In genomic region chr5:181205402-181205734, GRCh38 we compare ENCODE assay signal across 6 cellular contexts. TPM values are rescaled to one million over a fixed set of nuclear protein-coding genes. Genes with fewer than 3 reads are reported as not detected.
DNase-seq lines count a peak whose midpoint lies in the region; ATAC-seq and TF ChIP-seq lines count a peak whose summit lies in the region.

No MANE protein-coding gene starts in this region.

- peaks cover 61% of the 10 kb centered on the region for H3K27me3 ChIP-seq in HUES64 (ENCODE audit: insufficient read depth, low read length)
- H3K27me3 ChIP-seq in dorsolateral prefrontal cortex: no peaks in the 10 kb centered on the region
- peaks cover 31% of the 10 kb centered on the region for H3K27me3 ChIP-seq in trophoblast cell (ENCODE audit: insufficient read depth, low read length)

- H4K8ac ChIP-seq in trophoblast cell (ENCODE audit: low read depth, low read length): no peak overlapping the region

- H4K91ac ChIP-seq in trophoblast cell (ENCODE audit: low read depth, low read length): no peak overlapping the region

- H3K79me1 ChIP-seq in trophoblast cell (ENCODE audit: low read length): no peaks in the 10 kb centered on the region

- H3K4me3 ChIP-seq in HUES64 (ENCODE audit: low read length) (peak overlapping the region; percentile 62), dorsolateral prefrontal cortex (peak overlapping the region; percentile 49 to 80 (median 69)), trophoblast cell (ENCODE audit: low read depth, low read length) (peak overlapping the region; percentile 66)

- 3% methylated on average over 26 of the region's 26 CpGs for WGBS in HUES64
- WGBS in trophoblast cell (ENCODE audit: extremely low coverage, insufficient coverage, insufficient read length): no CpG with 5 or more reads among the region's 26 CpGs

- no peak overlapping the region for H3K18ac ChIP-seq in trophoblast cell (ENCODE audit: low read length)

- H3K27ac ChIP-seq in HUES64 (ENCODE audit: low read depth, low read length): no peak overlapping the region
- peak overlapping the region in 29 of 59 donors; percentile 14 to 76 (median 52) for H3K27ac ChIP-seq in dorsolateral prefrontal cortex
- H3K27ac ChIP-seq in trophoblast cell (ENCODE audit: low read depth, low read length): no peak overlapping the region

- intact Hi-C loops in dorsolateral prefrontal cortex (cut with DNase I): no loop called here

- no peak overlapping the region for H3K4ac ChIP-seq in trophoblast cell (ENCODE audit: low read depth, low read length)

- H3K9me3 ChIP-seq in HUES64 (ENCODE audit: insufficient read depth, low read depth, low read length) (no peaks in the 10 kb centered on the region), trophoblast cell (ENCODE audit: insufficient read depth, low read depth, low read length) (peaks cover 3% of the 10 kb centered on the region)

- no peak overlapping the region for H2BK120ac ChIP-seq in trophoblast cell (ENCODE audit: insufficient read depth, low read length, poor library complexity)

- H4K12ac ChIP-seq in trophoblast cell (ENCODE audit: low read depth, low read length): no peak overlapping the region

- H3K4me1 ChIP-seq in HUES64 (ENCODE audit: insufficient read depth, low read length) (peaks cover 2% of the 10 kb centered on the region; the same call in 1 of the 2 replicates), trophoblast cell (ENCODE audit: control insufficient read depth in 1 of 2, insufficient read depth in 2 of 2, low read length in 2 of 2) (peaks cover 14 to 24% of the 10 kb centered on the region in 2 experiments)

- peak overlapping the region; percentile 69 for H3K4me2 ChIP-seq in trophoblast cell (ENCODE audit: low read length)

- DNase-seq in dorsolateral prefrontal cortex: no peak
- no peak for DNase-seq in trophoblast cell
- DNase-seq in midbrain (lab: John Stamatoyannopoulos, UW): no peak
- DNase-seq in NCI-H1436 treated with DMSO at 0.1 percent for 48 hours (lab: John Stamatoyannopoulos, UW): no peak

- H2AFZ ChIP-seq in trophoblast cell (ENCODE audit: insufficient read depth, low read length, poor library complexity): no peak overlapping the region

- no peak for TF ChIP-seq CTCF in dorsolateral prefrontal cortex (IDR thresholded peaks at IDR 0.05 in 54 of 56, conservative IDR thresholded peaks at IDR 0.05 in 2 of 56; ENCODE audit: low read depth in 1 of 56, partially characterized antibody in 56 of 56)

- no peak overlapping the region for H2BK5ac ChIP-seq in trophoblast cell (ENCODE audit: low read depth, low read length, poor library complexity)

- no peak overlapping the region for H3K14ac ChIP-seq in trophoblast cell (ENCODE audit: low read length)

- H3K9ac ChIP-seq in HUES64 (ENCODE audit: low read depth, low read length): no peak overlapping the region
- no peak overlapping the region for H3K9ac ChIP-seq in trophoblast cell (ENCODE audit: low read length)

- ATAC-seq in GM19351 (IDR thresholded peaks at IDR 0.05; ENCODE audit: unreplicated experiment): no peak

- H3K36me3 ChIP-seq in HUES64 (ENCODE audit: insufficient read depth, low read length) (no peaks in the 10 kb centered on the region), trophoblast cell (ENCODE audit: control insufficient read depth in 1 of 2, insufficient read depth in 2 of 2, low read length in 2 of 2) (no peaks in the 10 kb centered on the region)

- no peak overlapping the region for H2BK12ac ChIP-seq in trophoblast cell (ENCODE audit: low read length)

- no peak overlapping the region for H3K23ac ChIP-seq in trophoblast cell (ENCODE audit: low read length)

- no peaks in the 10 kb centered on the region for H3K79me2 ChIP-seq in trophoblast cell (ENCODE audit: control insufficient read depth, insufficient read depth, low read length, poor library complexity)

- H2AK5ac ChIP-seq in trophoblast cell (ENCODE audit: low read length): no peak overlapping the region

RNA-seq across cellular contexts. Expression of gene TRIM7, which starts 0.4 kb away (rescaled TPM):
- not detected for polyA plus RNA-seq in HUES64 (2013, experiment 1 of 2)
- polyA plus RNA-seq in HUES64 (2013, experiment 2 of 2): 0.25 TPM
- total RNA-seq in dorsolateral prefrontal cortex: 1 to 10 TPM; 1.6 to 8.4 (median 4.0) TPM
- polyA plus RNA-seq in trophoblast cell (2013): 0.04 and 0.07 TPM in 2 replicates

RNA-seq across cellular contexts. Expression of gene TRIM41, which starts 17.7 kb away (rescaled TPM):
- polyA plus RNA-seq in HUES64 (2013, experiment 1 of 2): 13.2 TPM
- 12.2 TPM for polyA plus RNA-seq in HUES64 (2013, experiment 2 of 2)
- 100 to 1,000 TPM in 1 of 120 experiments, 10 to 100 TPM in 119; 33.1 to 102 (median 48.0) TPM for total RNA-seq in dorsolateral prefrontal cortex
- polyA plus RNA-seq in trophoblast cell (2013): 16.4 and 16.9 TPM in 2 replicates

RNA-seq across cellular contexts. Expression of gene RACK1, which starts 38.3 kb away (rescaled TPM):
- 2,091 TPM for polyA plus RNA-seq in HUES64 (2013, experiment 1 of 2)
- 2,124 TPM for polyA plus RNA-seq in HUES64 (2013, experiment 2 of 2)
- total RNA-seq in dorsolateral prefrontal cortex: 100 to 1,000 TPM; 308 to 570 (median 390) TPM
- polyA plus RNA-seq in trophoblast cell (2013): 2,172 and 2,251 TPM in 2 replicates

RNA-seq across cellular contexts. Expression of gene TRIM52, which starts 55.6 kb away (rescaled TPM):
- 2.7 TPM for polyA plus RNA-seq in HUES64 (2013, experiment 1 of 2)
- polyA plus RNA-seq in HUES64 (2013, experiment 2 of 2): 3.6 TPM
- total RNA-seq in dorsolateral prefrontal cortex: 10 to 100 TPM; 19.8 to 50.9 (median 31.6) TPM
- polyA plus RNA-seq in trophoblast cell (2013): 2.8 and 3.3 TPM in 2 replicates

RNA-seq across cellular contexts. Expression of gene OR2V2, which starts 58.0 kb away (rescaled TPM):
- polyA plus RNA-seq in HUES64 (2013, experiment 1 of 2): not detected
- not detected for polyA plus RNA-seq in HUES64 (2013, experiment 2 of 2)
- total RNA-seq in dorsolateral prefrontal cortex: under 1 TPM in 1 of 120 experiments, not detected in 119; 0.09 TPM
- 0.04 TPM in 2 replicates for polyA plus RNA-seq in trophoblast cell (2013)
